In genomic region chr17:63907161-63907778, GRCh38 we compare ENCODE assay signal across 11 cellular contexts. TPM values are rescaled to one million over a fixed set of nuclear protein-coding genes. Genes with fewer than 3 reads are reported as not detected.
A peak's percentile ranks its signal among the peaks of the same experiment; 100 is the strongest.
DNase-seq lines count a peak whose midpoint lies in the region; ATAC-seq and TF ChIP-seq lines count a peak whose summit lies in the region.
"Not testable (repeated sequence)": the region's sequence is repeated elsewhere in the genome, so short reads cannot be mapped to it uniquely, and the experiment has no call there.
"Had no signal": no experiment of that assay in that cellular context is flagged by ENCODE, and none has a peak within 500 bp of the region (broad histone marks: within the 10 kb centered on the region; RNA-seq: fewer than 3 reads in every experiment).

No MANE protein-coding gene starts in this region.

- H3K27me3 Mint-ChIP-seq in activated B cell treated with CpG ODN at 0.5 μM for 24 hours = not testable (repeated sequence)
- peaks cover 37% of the 10 kb centered on the region for H3K27me3 Mint-ChIP-seq in chondrocyte (ENCODE audit: low read depth)

- peak; percentile 17 for TF ChIP-seq CTCF in AG09319 (IDR thresholded peaks at IDR 0.05; ENCODE audit: low read depth, low read length)
- TF ChIP-seq CTCF in GM06990 (IDR thresholded peaks at IDR 0.05; ENCODE audit: insufficient read depth, low read length, poor library complexity, severe bottlenecking) = peak; percentile 35
- peak; percentile 59 for TF ChIP-seq CTCF in OCI-LY7 (conservative IDR thresholded peaks at IDR 0.05; ENCODE audit: low read length)
- not testable (repeated sequence) for TF ChIP-seq CTCF in activated B cell treated with CpG ODN at 0.5 μM for 24 hours (IDR thresholded peaks at IDR 0.05)
- TF ChIP-seq CTCF in chondrocyte (IDR thresholded peaks at IDR 0.05) = peak; percentile 43
- peak; percentile 16 for TF ChIP-seq CTCF in psoas muscle (IDR thresholded peaks at IDR 0.05)

- H3K36me3 Mint-ChIP-seq in activated B cell treated with CpG ODN at 0.5 μM for 24 hours (ENCODE audit: low read depth); chondrocyte (ENCODE audit: low read depth): not testable (repeated sequence)

- BruUV-seq in OCI-LY7 (replicated peaks; lab: Mats Ljungman, UMichigan) = not testable (repeated sequence)

- CTCF ChIA-PET in OCI-LY7 (lab: Charles Lee; ENCODE audit: unreplicated experiment) = not testable (repeated sequence)
- CTCF ChIA-PET in activated B cell treated with CpG ODN at 0.5 μM for 24 hours (lab: Charles Lee) = interaction anchor here (0.7 to 9.4 kb wide), 7 partner anchors 8 to 227 kb away, joined by 3 to 80 read pairs (median 3); no protein-coding TSS in a partner anchor

- not testable (repeated sequence) for H4K20me1 ChIP-seq in OCI-LY7 (ENCODE audit: insufficient read depth, low read length)

- H3K4me3 ChIP-seq in GM06990 (replicated peaks; ENCODE audit: low read depth, low read length); OCI-LY7 (ENCODE audit: low read depth, low read length, poor library complexity, severe bottlenecking); psoas muscle: not testable (repeated sequence)

- DNase-seq in AG09319 (ENCODE audit: extremely low read depth, low read depth); GM06990 (ENCODE audit: extremely low read depth, insufficient read length); chondrocyte (ENCODE audit: low spot score); psoas muscle: not testable (repeated sequence)
- DNase-seq in M059J (ENCODE audit: low read depth) (peak; percentile 19), OCI-LY7 (ENCODE audit: low spot score) (peak; percentile 20), activated B cell treated with CpG ODN at 0.5 μM for 24 hours (peak; percentile 7), iPS-NIHi7 (ENCODE audit: extremely low spot score) (peak; percentile 12)

- H3K36me3 ChIP-seq in GM06990 (ENCODE audit: control insufficient read depth, insufficient read depth, low read length); OCI-LY7 (ENCODE audit: insufficient read depth, low read length); psoas muscle (ENCODE audit: insufficient read depth in 1 of 2, low read depth in 1 of 2): not testable (repeated sequence)

- H3K79me2 ChIP-seq in OCI-LY7 (ENCODE audit: insufficient read depth, low read depth, low read length) = not testable (repeated sequence)

- not testable (repeated sequence) for H3K4me3 Mint-ChIP-seq in activated B cell treated with CpG ODN at 0.5 μM for 24 hours; chondrocyte (ENCODE audit: unreplicated experiment)

- not testable (repeated sequence) for H2AFZ ChIP-seq in OCI-LY7 (ENCODE audit: low read length)

- not testable (repeated sequence) for H3K4me1 ChIP-seq in OCI-LY7 (ENCODE audit: insufficient read depth, low read length, poor library complexity, severe bottlenecking); psoas muscle

- not testable (repeated sequence) for H3K27me3 ChIP-seq in GM06990 (replicated peaks; ENCODE audit: control insufficient read depth, insufficient read depth, low read length); psoas muscle (ENCODE audit: insufficient read depth in 3 of 3, low read length in 2 of 3)

- POLR2A ChIA-PET in OCI-LY7 (lab: Charles Lee) = interaction anchor here (0.6 kb wide), 1 partner anchor 73 kb away, joined by 6 read pairs; no protein-coding TSS in a partner anchor
- POLR2A ChIA-PET in activated B cell treated with CpG ODN at 0.5 μM for 24 hours (lab: Charles Lee) = not testable (repeated sequence)

- intact Hi-C loops in OCI-LY7 (cut with micrococcal nuclease; ENCODE audit: unreplicated experiment); activated B cell treated with CpG ODN at 0.5 μM for 24 hours (cut with micrococcal nuclease); psoas muscle (cut with DNase I): not testable (repeated sequence)

- not testable (repeated sequence) for H3K9me3 Mint-ChIP-seq in activated B cell treated with CpG ODN at 0.5 μM for 24 hours; chondrocyte (ENCODE audit: low read depth)

- H3K27ac ChIP-seq in OCI-LY7 (ENCODE audit: low read depth, low read length, poor library complexity, severe bottlenecking); psoas muscle: not testable (repeated sequence)

- H3K27ac Mint-ChIP-seq in activated B cell treated with CpG ODN at 0.5 μM for 24 hours; chondrocyte (ENCODE audit: unreplicated experiment): not testable (repeated sequence)

- H3K4me1 Mint-ChIP-seq in activated B cell treated with CpG ODN at 0.5 μM for 24 hours = peaks cover 15% of the 10 kb centered on the region
- not testable (repeated sequence) for H3K4me1 Mint-ChIP-seq in chondrocyte (ENCODE audit: low read depth)

- ATAC-seq in activated B cell treated with CpG ODN at 0.5 μM for 24 hours (ENCODE audit: low read depth) = not testable (repeated sequence)
- peak in 3 of 4 donors; percentile 51 to 66 (median 56) for ATAC-seq in psoas muscle

- not testable (repeated sequence) for H3K9me3 ChIP-seq in OCI-LY7 (ENCODE audit: low read length); psoas muscle

- WGBS in psoas muscle, 3 donors = 56 to 58% (median 57%) methylated on average over 10 to 11 of the region's 12 CpGs

- H3K4me2 ChIP-seq in OCI-LY7 (ENCODE audit: low read length) = not testable (repeated sequence)

- H3K9me2 ChIP-seq in OCI-LY7 (ENCODE audit: insufficient read depth, low read length) = not testable (repeated sequence)

RNA-seq across cellular contexts. Expression of gene CSHL1, which starts 3.8 kb away (rescaled TPM):
- total RNA-seq in M059J (2014; rRNA removed; shearing (Covaris generic)) = not detected in 2 replicates
- not detected in 2 replicates for total RNA-seq in OCI-LY7 (2014; rRNA removed; shearing (Covaris generic))
- total RNA-seq in OCI-LY7 (2022) (not detected in 2 replicates), activated B cell treated with CpG ODN at 0.5 μM for 24 hours (not detected in 2 replicates), chondrocyte (0.68 TPM in 1 of 3 replicates, not detected in the others), psoas muscle (not detected)
- polyA plus RNA-seq in psoas muscle = not detected
- total RNA-seq: mucosa of descending colon, pulmonary artery endothelial cell, RPMI7951 had no signal

RNA-seq across cellular contexts. Expression of gene CSH1, which starts 10.9 kb away (rescaled TPM):
- not detected in 2 replicates for total RNA-seq in M059J (2014; rRNA removed; shearing (Covaris generic))
- not detected in 2 replicates for total RNA-seq in OCI-LY7 (2014; rRNA removed; shearing (Covaris generic))
- not detected in 2 replicates for total RNA-seq in OCI-LY7 (2022)
- not detected in 2 replicates for total RNA-seq in activated B cell treated with CpG ODN at 0.5 μM for 24 hours
- total RNA-seq in chondrocyte = 14.0 TPM in 1 of 3 replicates, not detected in the others
- not detected for total RNA-seq in psoas muscle
- polyA plus RNA-seq in psoas muscle = not detected
- total RNA-seq: mucosa of descending colon, pulmonary artery endothelial cell, RPMI7951 had no signal

RNA-seq across cellular contexts. Expression of gene GH1, which starts 11.4 kb away (rescaled TPM):
- total RNA-seq in M059J (2014; rRNA removed; shearing (Covaris generic)) = not detected in 2 replicates
- 0.21 and 4.3 TPM in 2 replicates for total RNA-seq in OCI-LY7 (2014; rRNA removed; shearing (Covaris generic))
- total RNA-seq in OCI-LY7 (2022) = 0.96 TPM in 1 of 2 replicates, not detected in the other
- 0.27 TPM in 1 of 2 replicates, not detected in the other for total RNA-seq in activated B cell treated with CpG ODN at 0.5 μM for 24 hours
- not detected in 3 replicates for total RNA-seq in chondrocyte
- not detected for total RNA-seq in psoas muscle
- not detected for polyA plus RNA-seq in psoas muscle
- total RNA-seq: mucosa of descending colon, pulmonary artery endothelial cell, RPMI7951 had no signal

RNA-seq across cellular contexts. Expression of gene CD79B, which starts 24.9 kb away (rescaled TPM):
- total RNA-seq in M059J (2014; rRNA removed; shearing (Covaris generic)) = 0.27 and 0.54 TPM in 2 replicates
- total RNA-seq in OCI-LY7 (2014; rRNA removed; shearing (Covaris generic)) = 743 and 751 TPM in 2 replicates
- 457 and 479 TPM in 2 replicates for total RNA-seq in OCI-LY7 (2022)
- 706 and 757 TPM in 2 replicates for total RNA-seq in activated B cell treated with CpG ODN at 0.5 μM for 24 hours
- not detected in 3 replicates for total RNA-seq in chondrocyte
- 1 to 10 TPM; 2.8 to 5.7 (median 4.0) TPM for total RNA-seq in psoas muscle
- polyA plus RNA-seq in psoas muscle = 1 to 10 TPM; 1.9 to 3.8 (median 3.7) TPM
- total RNA-seq: RPMI7951 had no signal

RNA-seq across cellular contexts. Expression of gene GH2, which starts 25.5 kb away (rescaled TPM):
- total RNA-seq in M059J (2014; rRNA removed; shearing (Covaris generic)) = not detected in 2 replicates
- not detected in 2 replicates for total RNA-seq in OCI-LY7 (2014; rRNA removed; shearing (Covaris generic))
- total RNA-seq in OCI-LY7 (2022) (not detected in 2 replicates), activated B cell treated with CpG ODN at 0.5 μM for 24 hours (not detected in 2 replicates), chondrocyte (not detected in 3 replicates), psoas muscle (not detected)
- polyA plus RNA-seq in psoas muscle = not detected
- total RNA-seq: mucosa of descending colon, pulmonary artery endothelial cell, RPMI7951 had no signal
